23 cellular contexts compared by ENCODE assay signal in genomic region chrX:138982350-138982749, GRCh38.
"Had no signal": no experiment of that assay in that cellular context is flagged by ENCODE, and none has a peak within 500 bp of the region (broad histone marks: within the 10 kb centered on the region; RNA-seq: fewer than 3 reads in every experiment).

No MANE protein-coding gene starts in this region.

- H3K27me3 Mint-ChIP-seq: activated naive CD8-positive, alpha-beta T cell; activated T-helper 17 cell treated with anti-CD3 and anti-CD28 coated beads, Interleukin-2, amount 50 U/mL, for 72 hours; progenitor cell of endocrine pancreas; stimulated activated memory B cell treated with anti-CD40 and anti-IgM and Interleukin-4, amounts not matched to agents 10 μg/mL and 1 μg/mL and 100 μg/mL, for 72 hours had no signal

- H3K4me3 Mint-ChIP-seq: activated CD4-positive, alpha-beta T cell treated with anti-CD3 and anti-CD28 coated beads for 36 hours; activated naive CD8-positive, alpha-beta T cell; activated T-cell treated with anti-CD3 and anti-CD28 coated beads, Interleukin-2, amount 50 U/mL, for 24 hours; activated T-helper 17 cell treated with anti-CD3 and anti-CD28 coated beads, Interleukin-2, amount 50 U/mL, for 72 hours; endodermal cell; mesothelial cell of epicardium; naive thymus-derived CD8-positive, alpha-beta T cell; neural progenitor cell; stimulated activated memory B cell treated with anti-CD40 and anti-IgM and Interleukin-4, amounts not matched to agents 10 μg/mL and 1 μg/mL and 100 μg/mL, for 72 hours had no signal

- H3K9me3 Mint-ChIP-seq: activated T-cell treated with anti-CD3 and anti-CD28 coated beads, Interleukin-2, amount 50 U/mL, for 24 hours; activated T-helper 17 cell treated with anti-CD3 and anti-CD28 coated beads, Interleukin-2, amount 50 U/mL, for 72 hours; endodermal cell; mesothelial cell of epicardium; neural progenitor cell; stimulated activated memory B cell treated with anti-CD40 and anti-IgM and Interleukin-4, amounts not matched to agents 10 μg/mL and 1 μg/mL and 100 μg/mL, for 72 hours had no signal

- H3K36me3 Mint-ChIP-seq: activated naive CD8-positive, alpha-beta T cell; mesothelial cell of epicardium; naive thymus-derived CD8-positive, alpha-beta T cell; neural progenitor cell; stimulated activated memory B cell treated with anti-CD40 and anti-IgM and Interleukin-4, amounts not matched to agents 10 μg/mL and 1 μg/mL and 100 μg/mL, for 72 hours had no signal

- H3K4me1 Mint-ChIP-seq: activated CD4-positive, alpha-beta T cell treated with anti-CD3 and anti-CD28 coated beads for 36 hours; activated T-helper 17 cell treated with anti-CD3 and anti-CD28 coated beads, Interleukin-2, amount 50 U/mL, for 72 hours; endodermal cell; mesothelial cell of epicardium; naive thymus-derived CD8-positive, alpha-beta T cell; neural progenitor cell; stimulated activated memory B cell treated with anti-CD40 and anti-IgM and Interleukin-4, amounts not matched to agents 10 μg/mL and 1 μg/mL and 100 μg/mL, for 72 hours had no signal

- DNase-seq: activated CD4-positive, alpha-beta T cell treated with anti-CD3 and anti-CD28 coated beads for 36 hours; activated CD4-positive, alpha-beta T cell treated with anti-CD3 and anti-CD28 coated beads, Interleukin-2, amount 50 U/mL, for 4 hours; activated CD8-positive, alpha-beta memory T cell treated with anti-CD3 and anti-CD28 coated beads for 24 hours; activated CD8-positive, alpha-beta memory T cell treated with anti-CD3 and anti-CD28 coated beads, Interleukin-2, amount 50 U/mL, for 4 hours; activated naive CD4-positive, alpha-beta T cell; activated T-cell treated with anti-CD3 and anti-CD28 coated beads, Interleukin-2, amount 50 U/mL, for 24 hours; colonic mucosa; endodermal cell; heart left ventricle; left ventricle myocardium superior; mammary epithelial cell; naive thymus-derived CD8-positive, alpha-beta T cell; retina; sigmoid colon; stimulated activated CD4-positive, alpha-beta T cell treated with anti-CD3 and anti-CD28 coated beads, Interleukin-15, amount 100 ng/mL, for 24 hours; stomach; uterus had no signal

- ATAC-seq: activated CD4-positive, alpha-beta T cell treated with anti-CD3 and anti-CD28 coated beads for 36 hours; activated T-helper 17 cell treated with anti-CD3 and anti-CD28 coated beads, Interleukin-2, amount 50 U/mL, for 72 hours; heart left ventricle; left ventricle myocardium superior; naive thymus-derived CD8-positive, alpha-beta T cell; stimulated activated memory B cell treated with anti-CD40 and anti-IgM and Interleukin-4, amounts not matched to agents 10 μg/mL and 1 μg/mL and 100 μg/mL, for 72 hours had no signal

- H3K27ac Mint-ChIP-seq: activated CD4-positive, alpha-beta T cell treated with anti-CD3 and anti-CD28 coated beads for 36 hours; activated naive CD8-positive, alpha-beta T cell; activated T-cell treated with anti-CD3 and anti-CD28 coated beads, Interleukin-2, amount 50 U/mL, for 24 hours; activated T-helper 17 cell treated with anti-CD3 and anti-CD28 coated beads, Interleukin-2, amount 50 U/mL, for 72 hours; endodermal cell; mesothelial cell of epicardium; naive thymus-derived CD8-positive, alpha-beta T cell; neural progenitor cell; progenitor cell of endocrine pancreas; stimulated activated memory B cell treated with anti-CD40 and anti-IgM and Interleukin-4, amounts not matched to agents 10 μg/mL and 1 μg/mL and 100 μg/mL, for 72 hours had no signal
